ENCODE assay signal across 14 cellular contexts in genomic region chr3:171295502-171296373, GRCh38.
A peak's percentile ranks its signal among the peaks of the same experiment; 100 is the strongest.
DNase-seq lines count a peak whose midpoint lies in the region; ATAC-seq and TF ChIP-seq lines count a peak whose summit lies in the region.
"Had no signal": no experiment of that assay in that cellular context is flagged by ENCODE, and none has a peak within 500 bp of the region (broad histone marks: within the 10 kb centered on the region; RNA-seq: fewer than 3 reads in every experiment).

No MANE protein-coding gene starts in this region.

- H3K27me3 ChIP-seq in mesendoderm (ENCODE audit: insufficient read depth, low read length, poor library complexity) (no peaks in the 10 kb centered on the region), thoracic aorta (replicated peaks; ENCODE audit: insufficient read depth) (no peaks in the 10 kb centered on the region)

- H3K27me3 Mint-ChIP-seq in activated naive CD4-positive, alpha-beta T cell treated with anti-CD3 and anti-CD28 coated beads for 36 hours (ENCODE audit: low read depth), result no peaks in the 10 kb centered on the region
- no peaks in the 10 kb centered on the region for H3K27me3 Mint-ChIP-seq in brain
- H3K27me3 Mint-ChIP-seq: memory B cell had no signal

- peak overlapping the region; percentile 5 to 27 for H3K27ac Mint-ChIP-seq in activated naive CD4-positive, alpha-beta T cell treated with anti-CD3 and anti-CD28 coated beads, Interleukin-2, amount 50 U/mL, for 72 hours
- H3K27ac Mint-ChIP-seq in activated naive CD4-positive, alpha-beta T cell treated with anti-CD3 and anti-CD28 coated beads for 36 hours, result no peak overlapping the region
- H3K27ac Mint-ChIP-seq in brain, result peak overlapping the region; percentile 69 to 91 (median 82)
- H3K27ac Mint-ChIP-seq: memory B cell had no signal

- H2AK5ac ChIP-seq in mesendoderm (ENCODE audit: low read length), result no peak overlapping the region

- no peak overlapping the region for H3K56ac ChIP-seq in mesendoderm (ENCODE audit: low read length)

- no peak overlapping the region for H3K4ac ChIP-seq in mesendoderm (ENCODE audit: low read depth, low read length)

- no peak overlapping the region for H2BK15ac ChIP-seq in mesendoderm (replicated peaks; ENCODE audit: low read depth)

- intact Hi-C loops in activated naive CD4-positive, alpha-beta T cell treated with anti-CD3 and anti-CD28 coated beads for 36 hours (cut with micrococcal nuclease), result no loop called here
- intact Hi-C loops in sciatic nerve (cut with DNase I), result no loop called here

- no peak overlapping the region for H3K9ac ChIP-seq in mesendoderm (ENCODE audit: low read length)
- H3K9ac ChIP-seq: parathyroid adenoma had no signal

- peak overlapping the region; percentile 71 for H3K18ac ChIP-seq in mesendoderm (ENCODE audit: low read length)

- no peak overlapping the region for H4K5ac ChIP-seq in mesendoderm (ENCODE audit: low read length)

- H3K9me3 Mint-ChIP-seq in activated naive CD4-positive, alpha-beta T cell treated with anti-CD3 and anti-CD28 coated beads, Interleukin-2, amount 50 U/mL, for 72 hours, result peaks cover 0 to 2% of the 10 kb centered on the region in 2 donors
- no peaks in the 10 kb centered on the region for H3K9me3 Mint-ChIP-seq in activated naive CD4-positive, alpha-beta T cell treated with anti-CD3 and anti-CD28 coated beads for 36 hours
- peaks cover 0 to 8% (median 0%) of the 10 kb centered on the region in 5 experiments for H3K9me3 Mint-ChIP-seq in brain
- H3K9me3 Mint-ChIP-seq: memory B cell had no signal

- no peak overlapping the region for H2BK120ac ChIP-seq in mesendoderm (ENCODE audit: low read depth, low read length)

- no peaks in the 10 kb centered on the region for H3K36me3 ChIP-seq in mesendoderm (ENCODE audit: control insufficient read depth, insufficient read depth, low read length)
- H3K36me3 ChIP-seq in thoracic aorta, result no peaks in the 10 kb centered on the region

- H3K4me1 ChIP-seq in mesendoderm (ENCODE audit: control insufficient read depth, low read depth, low read length) (no peaks in the 10 kb centered on the region), thoracic aorta (ENCODE audit: control insufficient read depth in 1 of 2, low read depth in 2 of 2) (peaks cover 23 to 35% of the 10 kb centered on the region in 2 donors)
- H3K4me1 ChIP-seq: parathyroid adenoma had no signal

- H3K4me3 ChIP-seq in mesendoderm (ENCODE audit: low read length), result no peak overlapping the region
- peak overlapping the region; percentile 2 for H3K4me3 ChIP-seq in thoracic aorta

- no peak overlapping the region for H3K4me3 Mint-ChIP-seq in activated naive CD4-positive, alpha-beta T cell treated with anti-CD3 and anti-CD28 coated beads for 36 hours
- peak overlapping the region in 2 of 5 experiments; percentile 6 to 13 for H3K4me3 Mint-ChIP-seq in brain
- H3K4me3 Mint-ChIP-seq: memory B cell had no signal

- no peak for ATAC-seq in activated naive CD4-positive, alpha-beta T cell treated with anti-CD3 and anti-CD28 coated beads, Interleukin-2, amount 50 U/mL, for 72 hours
- ATAC-seq in thoracic aorta (ENCODE audit: insufficient number of reproducible peaks, low FRiP score, low read depth) (peak; percentile 40), GM18868 (IDR thresholded peaks at IDR 0.05; ENCODE audit: unreplicated experiment) (no peak), sciatic nerve (no peak)

- CTCF ChIA-PET in activated naive CD4-positive, alpha-beta T cell treated with anti-CD3 and anti-CD28 coated beads for 36 hours (lab: Charles Lee), result no interaction called here

- DNase-seq in activated naive CD4-positive, alpha-beta T cell treated with anti-CD3 and anti-CD28 coated beads, Interleukin-2, amount 50 U/mL, for 72 hours (ENCODE audit: low spot score in 2 of 2), result no peak
- no peak for DNase-seq in activated naive CD4-positive, alpha-beta T cell treated with anti-CD3 and anti-CD28 coated beads for 36 hours
- no peak for DNase-seq in mesendoderm
- DNase-seq in thoracic aorta (ENCODE audit: low spot score), result no peak
- no peak for DNase-seq in sciatic nerve (ENCODE audit: low spot score)
- no peak for DNase-seq in NOMO-1 treated with dmso at 0.1 percent for 144 hours (lab: John Stamatoyannopoulos, UW; ENCODE audit: unreplicated experiment)
- DNase-seq: amniotic stem cell; DMS53; NCI-H2227 treated with DMSO at 0.1 percent for 48 hours; stimulated activated CD4-positive, alpha-beta T cell treated with anti-CD3 and anti-CD28 coated beads, Interleukin-15, amount 100 ng/mL, for 24 hours had no signal

- H3K4me2 ChIP-seq in mesendoderm (ENCODE audit: low read length), result no peak overlapping the region

- H3K79me1 ChIP-seq in mesendoderm (ENCODE audit: low read length), result no peaks in the 10 kb centered on the region

- H3K4me1 Mint-ChIP-seq in activated naive CD4-positive, alpha-beta T cell treated with anti-CD3 and anti-CD28 coated beads for 36 hours (ENCODE audit: low read depth), result peaks cover 62% of the 10 kb centered on the region
- peaks cover 40% of the 10 kb centered on the region for H3K4me1 Mint-ChIP-seq in brain
- H3K4me1 Mint-ChIP-seq: memory B cell had no signal

- no peaks in the 10 kb centered on the region for H3K9me3 ChIP-seq in thoracic aorta

- no CpG with 5 or more reads among the region's 5 CpGs for WGBS in mesendoderm (ENCODE audit: extremely low coverage, insufficient coverage, low lambda C conversion rate)

- H3K27ac ChIP-seq in mesendoderm (ENCODE audit: low read depth, low read length) (no peak overlapping the region), thoracic aorta (peak overlapping the region; percentile 70 to 84)
- H3K27ac ChIP-seq: parathyroid adenoma had no signal

- TF ChIP-seq CTCF in brain (conservative IDR thresholded peaks at IDR 0.05) (no peak), thoracic aorta (IDR thresholded peaks at IDR 0.05) (no peak)

- H3K23ac ChIP-seq in mesendoderm (ENCODE audit: low read length), result no peak overlapping the region

- no peak overlapping the region for H4K8ac ChIP-seq in mesendoderm (ENCODE audit: low read depth, low read length)

- peaks cover 8 to 25% of the 10 kb centered on the region in 2 donors for H3K36me3 Mint-ChIP-seq in activated naive CD4-positive, alpha-beta T cell treated with anti-CD3 and anti-CD28 coated beads, Interleukin-2, amount 50 U/mL, for 72 hours
- H3K36me3 Mint-ChIP-seq in activated naive CD4-positive, alpha-beta T cell treated with anti-CD3 and anti-CD28 coated beads for 36 hours (ENCODE audit: low read depth), result peaks cover 5% of the 10 kb centered on the region
- peaks cover 26% of the 10 kb centered on the region for H3K36me3 Mint-ChIP-seq in brain
- H3K36me3 Mint-ChIP-seq: memory B cell had no signal

- no peak overlapping the region for H2BK5ac ChIP-seq in mesendoderm (ENCODE audit: low read length)

- H3K79me2 ChIP-seq in mesendoderm (ENCODE audit: control insufficient read depth, insufficient read depth, low read length), result no peaks in the 10 kb centered on the region
- H3K79me2 ChIP-seq: parathyroid adenoma had no signal
